In the genomic region with DNA sequence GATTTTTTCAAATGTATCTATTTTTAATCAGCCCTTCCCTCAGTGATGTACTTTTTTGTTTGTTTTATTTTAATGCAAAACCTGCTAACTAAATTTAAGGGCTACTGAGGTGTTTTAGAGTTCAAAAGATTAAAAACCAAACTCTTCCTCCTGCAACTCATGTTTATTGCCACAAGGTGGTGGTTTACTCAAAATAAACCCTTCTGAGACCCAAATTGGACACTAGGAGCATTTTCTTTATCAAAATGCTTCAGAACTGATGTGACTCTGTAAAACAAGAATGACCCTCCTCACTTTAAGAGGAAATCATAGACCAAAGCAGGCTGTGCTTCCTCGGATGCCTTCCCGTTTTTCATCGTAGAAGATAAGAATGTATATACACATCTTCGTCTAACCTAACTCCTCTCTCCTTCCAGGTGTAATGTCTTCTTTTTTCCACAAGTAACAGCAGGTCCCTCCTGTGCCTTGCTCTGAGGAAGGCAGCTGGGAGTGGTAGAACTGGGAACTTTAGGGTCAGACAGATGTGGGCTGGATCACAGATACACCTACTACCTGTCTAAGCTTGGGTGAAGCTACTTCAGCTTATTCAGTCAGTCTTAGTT, we compare ENCODE assay signal across 8 cellular contexts. TPM values are rescaled to one million over a fixed set of nuclear protein-coding genes. Genes with fewer than 3 reads are reported as not detected.
DNase-seq lines count a peak whose midpoint lies in the region; ATAC-seq and TF ChIP-seq lines count a peak whose summit lies in the region.

No MANE protein-coding gene starts in this region.

- H3K4me3 ChIP-seq in heart right ventricle, result no peak overlapping the region
- H3K4me3 ChIP-seq in OCI-LY3 (ENCODE audit: low read length), result no peak overlapping the region

- H3K27ac ChIP-seq in heart right ventricle (no peak overlapping the region), OCI-LY3 (ENCODE audit: low read length) (no peak overlapping the region)

- H3K4me3 Mint-ChIP-seq in activated CD4-positive, alpha-beta memory T cell treated with anti-CD3 and anti-CD28 coated beads for 36 hours, result no peak overlapping the region

- H3K4me1 Mint-ChIP-seq in activated CD4-positive, alpha-beta memory T cell treated with anti-CD3 and anti-CD28 coated beads for 36 hours (ENCODE audit: low read depth), result peaks cover 22% of the 10 kb centered on the region

- no peaks in the 10 kb centered on the region for H4K20me1 ChIP-seq in OCI-LY3 (ENCODE audit: insufficient read depth, low read length)

- DNase-seq in heart right ventricle (no peak), cardiac septum (ENCODE audit: low spot score) (no peak), erythroblast (lab: John Stamatoyannopoulos, UW) (peak; percentile 20 to 26), renal cortical epithelial cell (ENCODE audit: low read depth) (peak; percentile 62)
- DNase-seq in activated CD4-positive, alpha-beta memory T cell treated with anti-CD3 and anti-CD28 coated beads for 36 hours, result no peak
- DNase-seq in stimulated activated CD4-positive, alpha-beta T cell treated with anti-CD3 and anti-CD28 coated beads, Interleukin-15, amount 100 ng/mL, for 24 hours, result no peak

- no peaks in the 10 kb centered on the region for H3K79me2 ChIP-seq in OCI-LY3 (ENCODE audit: low read length)

- CTCF ChIA-PET in activated CD4-positive, alpha-beta memory T cell treated with anti-CD3 and anti-CD28 coated beads for 36 hours (lab: Charles Lee), result interaction anchor here (0.7 to 1.5 kb wide), 5 partner anchors 15 to 158 kb away, joined by 3 to 5 read pairs (median 4); no protein-coding TSS in a partner anchor

- no peak overlapping the region for H3K9ac ChIP-seq in OCI-LY3 (ENCODE audit: low read length)

- TF ChIP-seq POLR2A in erythroblast (IDR thresholded peaks at IDR 0.05; ENCODE audit: low read length), result no peak

- no peak overlapping the region for H3K4me2 ChIP-seq in OCI-LY3 (ENCODE audit: low read length)

- no peaks in the 10 kb centered on the region for H3K27me3 Mint-ChIP-seq in activated CD4-positive, alpha-beta memory T cell treated with anti-CD3 and anti-CD28 coated beads for 36 hours

- TF ChIP-seq CTCF in heart right ventricle (IDR thresholded peaks at IDR 0.05), result peak; percentile 46 to 76 (median 71)
- peak; percentile 71 for TF ChIP-seq CTCF in OCI-LY3 (IDR thresholded peaks at IDR 0.05; ENCODE audit: low read depth, low read length)

- H3K9me3 ChIP-seq in heart right ventricle (no peaks in the 10 kb centered on the region), OCI-LY3 (ENCODE audit: insufficient read depth, low read length) (no peaks in the 10 kb centered on the region)

- H3K36me3 ChIP-seq in heart right ventricle, result no peaks in the 10 kb centered on the region
- H3K36me3 ChIP-seq in OCI-LY3 (replicated peaks; ENCODE audit: low read depth, low read length), result no peaks in the 10 kb centered on the region

- no peak overlapping the region for H3K27ac Mint-ChIP-seq in activated CD4-positive, alpha-beta memory T cell treated with anti-CD3 and anti-CD28 coated beads for 36 hours

- WGBS in heart right ventricle, 2 donors, result 23 to 27% methylated on average over 4 of the region's 4 CpGs

- H3K4me1 ChIP-seq in heart right ventricle, result peaks cover 0 to 25% (median 8%) of the 10 kb centered on the region in 9 donors
- H3K4me1 ChIP-seq in OCI-LY3 (ENCODE audit: low read length), result peaks cover 15% of the 10 kb centered on the region

- intact Hi-C loops in heart right ventricle (cut with DNase I) (loop anchor here in 8 of 10 donors (5.0 to 10.0 kb wide), 5 partner anchors 65 to 262 kb away; partner anchors contain the start of gene CEP70 (in 1 of the 8)), cardiac septum (cut with DNase I) (loop anchor here (5.0 to 10.0 kb wide), 3 partner anchors 148 to 582 kb away; partner anchors contain the start of genes ARMC8 and CEP70)
- intact Hi-C loops in activated CD4-positive, alpha-beta memory T cell treated with anti-CD3 and anti-CD28 coated beads for 36 hours (cut with micrococcal nuclease), result no loop called here

- POLR2A ChIA-PET in activated CD4-positive, alpha-beta memory T cell treated with anti-CD3 and anti-CD28 coated beads for 36 hours (lab: Charles Lee), result no interaction called here

- H3K9me3 Mint-ChIP-seq in activated CD4-positive, alpha-beta memory T cell treated with anti-CD3 and anti-CD28 coated beads for 36 hours, result no peaks in the 10 kb centered on the region

- no peak overlapping the region for H2AFZ ChIP-seq in OCI-LY3 (ENCODE audit: low read depth, low read length)

- no peak for ATAC-seq in heart right ventricle
- ATAC-seq in GM21786 (IDR thresholded peaks at IDR 0.05; ENCODE audit: unreplicated experiment), result no peak

- peaks cover 0 to 6% (median 0%) of the 10 kb centered on the region in 7 donors for H3K27me3 ChIP-seq in heart right ventricle
- H3K27me3 ChIP-seq in OCI-LY3 (ENCODE audit: low read depth, low read length), result peaks cover 48% of the 10 kb centered on the region

- H3K36me3 Mint-ChIP-seq in activated CD4-positive, alpha-beta memory T cell treated with anti-CD3 and anti-CD28 coated beads for 36 hours, result no peaks in the 10 kb centered on the region

RNA-seq across cellular contexts. Expression of gene NME9, which starts 2.9 kb away (rescaled TPM):
- total RNA-seq in heart right ventricle (under 1 TPM in 1 of 10 donors, not detected in 9; 0.44 TPM), cardiac septum (not detected), renal cortical epithelial cell (1.0 TPM in 1 of 2 replicates, not detected in the other)
- under 1 TPM in 1 of 2 donors, not detected in 1; 0.15 TPM for polyA plus RNA-seq in heart right ventricle
- total RNA-seq in activated CD4-positive, alpha-beta memory T cell treated with anti-CD3 and anti-CD28 coated beads for 36 hours, result under 1 TPM; 0.58 to 0.90 TPM

RNA-seq across cellular contexts. Expression of gene MRAS, which starts 15.8 kb away (rescaled TPM):
- total RNA-seq in heart right ventricle (100 to 1,000 TPM; 221 to 381 (median 266) TPM), cardiac septum (327 TPM), renal cortical epithelial cell (28.5 and 91.3 TPM in 2 replicates)
- polyA plus RNA-seq in heart right ventricle, result 100 to 1,000 TPM in 1 of 2 donors, 10 to 100 TPM in 1; 78.6 to 128 TPM
- under 1 TPM; 0.10 to 0.19 TPM for total RNA-seq in activated CD4-positive, alpha-beta memory T cell treated with anti-CD3 and anti-CD28 coated beads for 36 hours

Comparison
In these comparisons a context has a peak if more than half of its experiments do, and no peak if none do; other contexts are left out.
1. DNase-seq: peak in erythroblast (2 of 2) and renal cortical epithelial cell (single experiment); none in heart right ventricle (0 of 2), cardiac septum (single experiment), activated CD4-positive, alpha-beta memory T cell treated with anti-CD3 and anti-CD28 coated beads for 36 hours (single experiment) and stimulated activated CD4-positive, alpha-beta T cell treated with anti-CD3 and anti-CD28 coated beads, Interleukin-15, amount 100 ng/mL, for 24 hours (single experiment).
2. RNA of gene MRAS, which starts 15.8 kb away (total RNA-seq): 327 TPM in cardiac septum (single experiment), 221 to 381 TPM in heart right ventricle and 28.5 to 91.3 TPM in renal cortical epithelial cell; 0.10 to 0.19 TPM in activated CD4-positive, alpha-beta memory T cell treated with anti-CD3 and anti-CD28 coated beads for 36 hours; every median in the first group is over 10 times any median in the second.